In genomic region chr2:174729797-174730529, GRCh38 we compare ENCODE assay signal across 1 cellular context.
TF ChIP-seq lines count a peak whose summit lies in the region.

No MANE protein-coding gene starts in this region.

TF ChIP-seq in GM12878, 131 proteins besides CTCF, POLR2A, EP300 and RAD21 (continued from another document):
- TF ChIP-seq IRF5 (IDR thresholded peaks at IDR 0.05; ENCODE audit: borderline replicate concordance) (no peak), FOXK2 (IDR thresholded peaks at IDR 0.05) (no peak), CHD1 (IDR thresholded peaks at IDR 0.05; ENCODE audit: low read depth, low read length) (no peak), POLR2AphosphoS5 (IDR thresholded peaks at IDR 0.05; ENCODE audit: low read length) (no peak), TCF12 (IDR thresholded peaks at IDR 0.05; ENCODE audit: low read depth, low read length) (no peak), NR2C1 (IDR thresholded peaks at IDR 0.05) (no peak), BCL11A (IDR thresholded peaks at IDR 0.05; ENCODE audit: low read depth, low read length) (no peak)
